Comparison of ENCODE assay signal across 8 cellular contexts in the genomic region with DNA sequence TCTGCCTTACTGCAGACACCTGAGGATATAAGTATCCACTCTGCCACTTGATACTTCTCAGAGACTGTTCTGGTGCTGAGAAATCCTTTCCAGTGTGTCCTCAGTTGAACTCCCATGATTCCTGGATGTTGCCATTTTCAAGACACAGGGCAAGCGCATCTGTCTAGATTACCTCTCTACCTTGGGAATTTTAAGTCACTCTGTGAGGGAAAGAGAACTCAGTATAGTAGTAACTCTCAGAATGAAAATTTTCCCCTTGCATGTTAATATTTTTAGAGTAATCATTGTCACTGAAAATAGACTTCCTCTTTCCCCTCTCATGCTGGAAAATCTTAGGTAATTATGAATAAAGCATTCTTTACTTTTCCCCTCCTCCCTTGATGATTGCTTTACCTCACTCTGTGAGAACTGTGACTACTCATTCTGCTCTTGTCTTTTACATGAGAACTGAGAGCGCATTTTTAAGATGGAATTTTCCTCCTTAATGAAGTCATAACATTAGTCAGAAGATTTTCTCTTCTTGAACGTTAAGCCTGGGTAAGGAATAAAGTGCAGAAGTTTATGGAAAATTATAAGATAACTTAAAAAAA. TPM values are rescaled to one million over a fixed set of nuclear protein-coding genes. Genes with fewer than 3 reads are reported as not detected.
DNase-seq lines count a peak whose midpoint lies in the region; ATAC-seq and TF ChIP-seq lines count a peak whose summit lies in the region.

No MANE protein-coding gene starts in this region.

- TF ChIP-seq CTCF in MCF 10A (IDR thresholded peaks at IDR 0.05; ENCODE audit: unreplicated experiment) (no peak), breast epithelium (IDR thresholded peaks at IDR 0.05) (no peak), left lung (IDR thresholded peaks at IDR 0.05) (no peak), uterus (IDR thresholded peaks at IDR 0.05) (no peak)

- peaks cover 30% of the 10 kb centered on the region for H3K4me1 Mint-ChIP-seq in MCF 10A (ENCODE audit: insufficient read depth, unreplicated experiment)

- H3K9me3 Mint-ChIP-seq in MCF 10A (ENCODE audit: unreplicated experiment), result no peaks in the 10 kb centered on the region

- intact Hi-C loops in MCF 10A (cut with micrococcal nuclease), result no loop called here
- intact Hi-C loops in breast epithelium (cut with DNase I; ENCODE audit: low total_unique reads), result no loop called here
- intact Hi-C loops in left lung (cut with DNase I), result no loop called here
- intact Hi-C loops in uterus (cut with DNase I; ENCODE audit: low total_unique reads), result no loop called here
- intact Hi-C loops in posterior vena cava (cut with DNase I), result no loop called here

- no peak overlapping the region for H3K4me3 Mint-ChIP-seq in MCF 10A (ENCODE audit: unreplicated experiment)

- H3K36me3 Mint-ChIP-seq in MCF 10A (ENCODE audit: insufficient read depth, unreplicated experiment), result peaks cover 13% of the 10 kb centered on the region

- H3K27me3 ChIP-seq in breast epithelium, result no peaks in the 10 kb centered on the region
- no peaks in the 10 kb centered on the region for H3K27me3 ChIP-seq in left lung
- no peaks in the 10 kb centered on the region for H3K27me3 ChIP-seq in uterus

- H3K9me3 ChIP-seq in breast epithelium (no peaks in the 10 kb centered on the region), left lung (no peaks in the 10 kb centered on the region), uterus (no peaks in the 10 kb centered on the region)

- no peak for TF ChIP-seq POLR2A in breast epithelium (IDR thresholded peaks at IDR 0.05)
- no peak for TF ChIP-seq POLR2A in uterus (IDR thresholded peaks at IDR 0.05)

- H3K27me3 Mint-ChIP-seq in MCF 10A (ENCODE audit: insufficient read depth, unreplicated experiment), result no peaks in the 10 kb centered on the region

- ATAC-seq in HG02970 (IDR thresholded peaks at IDR 0.05; ENCODE audit: low FRiP score, unreplicated experiment) (peak; percentile 48), SK-N-SH treated with all-trans-retinoic acid at 6 μM for 48 hours (peak; percentile 73), left lung (peak; percentile 83)

- POLR2A ChIA-PET in MCF 10A (lab: Yijun Ruan, JAX), result interaction anchor here (0.6 to 1.2 kb wide), 2 partner anchors 9 to 49 kb away, joined by 3 read pairs; no protein-coding TSS in a partner anchor

- CTCF ChIA-PET in MCF 10A (lab: Yijun Ruan, JAX), result interaction anchor here (0.7 kb wide), 1 partner anchor 43 kb away, joined by 10 read pairs; no protein-coding TSS in a partner anchor

- H3K27ac ChIP-seq in breast epithelium (no peak overlapping the region), left lung (peak overlapping the region; percentile 49 to 56), uterus (peak overlapping the region in 1 of 2 donors; percentile 41)

- DNase-seq in MCF 10A (ENCODE audit: unreplicated experiment) (peak; percentile 13), breast epithelium (ENCODE audit: low spot score in 2 of 2) (no peak), left lung (no peak), uterus (no peak), C1 segment of cervical spinal cord (lab: John Stamatoyannopoulos, UW) (no peak), posterior vena cava (ENCODE audit: low spot score) (no peak)

- no TSS peak for BruUV-seq in MCF 10A (replicated peaks; lab: Mats Ljungman, UMichigan)

- H3K4me3 ChIP-seq in breast epithelium (no peak overlapping the region), left lung (no peak overlapping the region), uterus (no peak overlapping the region)

- H3K27ac Mint-ChIP-seq in MCF 10A (ENCODE audit: low read depth, unreplicated experiment), result no peak overlapping the region

- H3K4me1 ChIP-seq in breast epithelium, result no peaks in the 10 kb centered on the region
- peaks cover 26 to 73% of the 10 kb centered on the region in 2 donors for H3K4me1 ChIP-seq in left lung
- H3K4me1 ChIP-seq in uterus, result peaks cover 6% of the 10 kb centered on the region in 2 donors

- no peaks in the 10 kb centered on the region for H3K36me3 ChIP-seq in breast epithelium
- no peaks in the 10 kb centered on the region for H3K36me3 ChIP-seq in left lung
- H3K36me3 ChIP-seq in uterus, result no peaks in the 10 kb centered on the region

TF ChIP-seq in SK-N-SH treated with all-trans-retinoic acid at 6 μM for 48 hours, 23 proteins besides CTCF, POLR2A, EP300 and RAD21:
- TF ChIP-seq OSR1 (CRISPR knock-in tag; IDR thresholded peaks at IDR 0.05) (no peak), ZNF565 (CRISPR knock-in tag; conservative IDR thresholded peaks at IDR 0.05; ENCODE audit: low read depth) (no peak), TOX (CRISPR knock-in tag; IDR thresholded peaks at IDR 0.05; ENCODE audit: borderline replicate concordance) (no peak), ZNF70 (CRISPR knock-in tag; IDR thresholded peaks at IDR 0.05) (peak; percentile 57; the same call in 1 of the 2 replicates), ARNTL (CRISPR knock-in tag; IDR thresholded peaks at IDR 0.05; ENCODE audit: borderline replicate concordance, low read depth) (no peak)
TF ChIP-seq in SK-N-SH treated with all-trans-retinoic acid at 6 μM for 48 hours: peak in this region for 1.

RNA-seq across cellular contexts. Expression of a gene that starts 45.0 kb away (rescaled TPM):
- 20.5 and 20.9 TPM in 2 replicates for total RNA-seq in MCF 10A (2022)
- total RNA-seq in breast epithelium, result 10 to 100 TPM; 23.2 to 37.3 (median 29.8) TPM
- 10 to 100 TPM; 19.1 to 33.2 TPM for total RNA-seq in left lung
- total RNA-seq in uterus, result 10 to 100 TPM; 17.9 to 93.5 (median 35.9) TPM
- 10 to 100 TPM; 21.3 to 25.9 TPM for total RNA-seq in posterior vena cava

Comparison
In these comparisons a context has a peak if more than half of its experiments do, and no peak if none do; other contexts are left out.
1. H3K27ac ChIP-seq: peak in left lung (2 of 2); none in breast epithelium (0 of 2).
2. Peak in every context shown above with its lines, with median percentiles within 50 percentile points of each other: ATAC-seq.